Comparison of ENCODE assay signal across 8 cellular contexts in genomic region chr18:23384778-23385736, GRCh38.
DNase-seq lines count a peak whose midpoint lies in the region; ATAC-seq, FAIRE-seq and TF ChIP-seq lines count a peak whose summit lies in the region.
"Had no signal": no experiment of that assay in that cellular context is flagged by ENCODE, and none has a peak within 500 bp of the region (broad histone marks: within the 10 kb centered on the region; RNA-seq: fewer than 3 reads in every experiment).

No MANE protein-coding gene starts in this region.

- no peak overlapping the region for H4K8ac ChIP-seq in mesenchymal stem cell (ENCODE audit: low read length)

- peak; percentile 84 for ATAC-seq in GM21390 (IDR thresholded peaks at IDR 0.05; ENCODE audit: unreplicated experiment)

- H3K4me2 ChIP-seq in OCI-LY7 (ENCODE audit: low read length): peak overlapping the region; percentile 59
- H3K4me2 ChIP-seq in mesenchymal stem cell (ENCODE audit: low read length, poor library complexity, severe bottlenecking): no peak overlapping the region

- H2BK5ac ChIP-seq in mesenchymal stem cell (ENCODE audit: low read depth, low read length, poor library complexity, severe bottlenecking): peak overlapping the region; percentile 53

- peaks cover 3% of the 10 kb centered on the region; the same call in 1 of the 2 replicates for H3K36me3 ChIP-seq in OCI-LY7 (ENCODE audit: insufficient read depth, low read length)
- peaks cover 5 to 6% of the 10 kb centered on the region in 2 experiments for H3K36me3 ChIP-seq in mesenchymal stem cell (ENCODE audit: control insufficient read depth in 1 of 2, insufficient read depth in 2 of 2, low read depth in 1 of 2, low read length in 2 of 2)
- no peaks in the 10 kb centered on the region for H3K36me3 ChIP-seq in brain microvascular endothelial cell (replicated peaks)

- H2AK5ac ChIP-seq in mesenchymal stem cell (ENCODE audit: low read length, severe bottlenecking): peak overlapping the region; percentile 9

- H3K79me1 ChIP-seq in mesenchymal stem cell (replicated peaks; ENCODE audit: low read length, poor library complexity, severe bottlenecking): peaks cover 2% of the 10 kb centered on the region

- H3K4me1 ChIP-seq in OCI-LY7 (ENCODE audit: insufficient read depth, low read length, poor library complexity, severe bottlenecking) (peaks cover 18% of the 10 kb centered on the region), mesenchymal stem cell (ENCODE audit: control insufficient read depth, insufficient read depth, low read depth, low read length) (peaks cover 12% of the 10 kb centered on the region)

- H3K14ac ChIP-seq in mesenchymal stem cell (ENCODE audit: low read length in 2 of 2): no peak overlapping the region

- no peak for TF ChIP-seq POLR2A in GM12892 (IDR thresholded peaks at IDR 0.05; ENCODE audit: low read depth, low read length)

- H2BK15ac ChIP-seq in mesenchymal stem cell (ENCODE audit: low read depth, poor library complexity, severe bottlenecking): no peak overlapping the region

- H3K9me2 ChIP-seq in OCI-LY7 (ENCODE audit: insufficient read depth, low read length): no peaks in the 10 kb centered on the region

- POLR2A ChIA-PET in OCI-LY7 (lab: Charles Lee): interaction anchor here (0.6 to 1.0 kb wide), 8 partner anchors 26 to 471 kb away, joined by 3 to 8 read pairs (median 3); no protein-coding TSS in a partner anchor

- H3K4me3 ChIP-seq in OCI-LY7 (ENCODE audit: low read depth, low read length, poor library complexity, severe bottlenecking) (no peak overlapping the region), mesenchymal stem cell (ENCODE audit: insufficient read depth in 1 of 2, low read depth in 1 of 2, low read length in 2 of 2) (no peak overlapping the region), brain microvascular endothelial cell (ENCODE audit: low read depth, low read length) (no peak overlapping the region)

- TF ChIP-seq CTCF in OCI-LY7 (conservative IDR thresholded peaks at IDR 0.05; ENCODE audit: low read length) (no peak), brain microvascular endothelial cell (IDR thresholded peaks at IDR 0.05; ENCODE audit: low read depth, low read length, missing control alignments) (no peak), GM13977 (IDR thresholded peaks at IDR 0.05; ENCODE audit: extremely low read depth, insufficient read depth, missing control alignments) (no peak)

- BruUV-seq in OCI-LY7 (replicated peaks; lab: Mats Ljungman, UMichigan): no TSS peak

- no peak overlapping the region for H2BK120ac ChIP-seq in mesenchymal stem cell (ENCODE audit: low read depth, low read length)

- no peak for DNase-seq in GM12892 (ENCODE audit: insufficient read length)
- DNase-seq in OCI-LY7 (ENCODE audit: low spot score): peak; percentile 52
- DNase-seq in mesenchymal stem cell: no peak
- no peak for DNase-seq in brain microvascular endothelial cell
- DNase-seq in NCI-H2227 treated with DMSO at 0.1 percent for 48 hours (lab: John Stamatoyannopoulos, UW): no peak
- no peak for DNase-seq in GM13977 (ENCODE audit: low spot score)
- DNase-seq: cerebellar nuclear complex had no signal

- no peak overlapping the region for H3K18ac ChIP-seq in mesenchymal stem cell (ENCODE audit: low read depth in 1 of 2, low read length in 2 of 2)

- H3K27ac ChIP-seq in OCI-LY7 (ENCODE audit: low read depth, low read length, poor library complexity, severe bottlenecking) (peak overlapping the region; percentile 59), mesenchymal stem cell (ENCODE audit: low read length, poor library complexity, severe bottlenecking) (no peak overlapping the region), brain microvascular endothelial cell (no peak overlapping the region)

- no peak overlapping the region for H3K9ac ChIP-seq in mesenchymal stem cell (ENCODE audit: low read length)

- H3K9me3 ChIP-seq in OCI-LY7 (ENCODE audit: low read length) (no peaks in the 10 kb centered on the region), mesenchymal stem cell (ENCODE audit: control insufficient read depth, low read length) (no peaks in the 10 kb centered on the region)

- WGBS in mesenchymal stem cell: 95% methylated on average over 12 of the region's 13 CpGs

- H3K27me3 ChIP-seq in mesenchymal stem cell (ENCODE audit: control insufficient read depth in 1 of 2, insufficient read depth in 1 of 2, low read length in 2 of 2) (no peaks in the 10 kb centered on the region), brain microvascular endothelial cell (replicated peaks) (no peaks in the 10 kb centered on the region)

- peak; percentile 57 for FAIRE-seq in GM12892 (lab: Jason Lieb, UNC)

- no peaks in the 10 kb centered on the region for H4K20me1 ChIP-seq in OCI-LY7 (ENCODE audit: insufficient read depth, low read length)

- CTCF ChIA-PET in OCI-LY7 (lab: Charles Lee; ENCODE audit: unreplicated experiment): no interaction called here

- H3K79me2 ChIP-seq in OCI-LY7 (ENCODE audit: insufficient read depth, low read depth, low read length): no peaks in the 10 kb centered on the region

- in situ Hi-C loops in brain microvascular endothelial cell (cut with HindIII; ENCODE audit: low pct_ligation_motif_present, low sequenced_read_pairs): no loop called here
- in situ Hi-C loops in GM13977 (cut with MboI; ENCODE audit: low pct_unique_long_range_greater_than_20kb, low sequenced_read_pairs, unreplicated experiment): no loop called here

- H2BK12ac ChIP-seq in mesenchymal stem cell (ENCODE audit: low read length in 2 of 2): no peak overlapping the region

- no peak overlapping the region for H3K4ac ChIP-seq in mesenchymal stem cell (ENCODE audit: low read depth in 1 of 2, low read length in 2 of 2)

- H2AFZ ChIP-seq in OCI-LY7 (ENCODE audit: low read length) (peak overlapping the region; percentile 57; the same call in 1 of the 2 replicates), mesenchymal stem cell (ENCODE audit: low read depth, low read length) (no peak overlapping the region)

- intact Hi-C loops in OCI-LY7 (cut with micrococcal nuclease; ENCODE audit: unreplicated experiment): no loop called here

- no peak overlapping the region for H3K23ac ChIP-seq in mesenchymal stem cell (ENCODE audit: low read length in 2 of 2)

- H4K91ac ChIP-seq in mesenchymal stem cell (ENCODE audit: low read length): no peak overlapping the region
